In genomic region chr1:212540031-212540430, GRCh38 we compare ENCODE assay signal across 21 cellular contexts.
DNase-seq lines count a peak whose midpoint lies in the region; ATAC-seq lines count a peak whose summit lies in the region.
"Had no signal": no experiment of that assay in that cellular context is flagged by ENCODE, and none has a peak within 500 bp of the region (broad histone marks: within the 10 kb centered on the region; RNA-seq: fewer than 3 reads in every experiment).

No MANE protein-coding gene starts in this region.

- ATAC-seq in HG02678 (IDR thresholded peaks at IDR 0.05; ENCODE audit: unreplicated experiment) (no peak), GM21367 (IDR thresholded peaks at IDR 0.05; ENCODE audit: unreplicated experiment) (no peak), HG02852 (IDR thresholded peaks at IDR 0.05; ENCODE audit: unreplicated experiment) (no peak)

- H3K27ac ChIP-seq in caudate nucleus (ENCODE audit: low read depth, low read length), result peak overlapping the region; percentile 82
- H3K27ac ChIP-seq: 22Rv1 had no signal

- peak; percentile 67 for DNase-seq in Ammon's horn (ENCODE audit: low spot score)
- DNase-seq in caudate nucleus (lab: John Stamatoyannopoulos, UW), result peak in 15 of 61 donors; percentile 6 to 56 (median 29)
- DNase-seq in inferior parietal cortex (ENCODE audit: extremely low spot score), result peak; percentile 47
- DNase-seq in pons (ENCODE audit: low spot score), result peak; percentile 72
- no peak for DNase-seq in EL
- DNase-seq: AML-193, DMS79, H7, Kasumi-1, MG63, NCI-H1092, NCI-H146, NCI-H2081, NCI-H2171 treated with DMSO at 0.1 percent for 48 hours, NCI-H510A, NCI-H748 treated with DMSO at 0.1 percent for 48 hours, SHP77 treated with DMSO at 0.1 percent for 48 hours had no signal
